13 cellular contexts compared by ENCODE assay signal in the genomic region with DNA sequence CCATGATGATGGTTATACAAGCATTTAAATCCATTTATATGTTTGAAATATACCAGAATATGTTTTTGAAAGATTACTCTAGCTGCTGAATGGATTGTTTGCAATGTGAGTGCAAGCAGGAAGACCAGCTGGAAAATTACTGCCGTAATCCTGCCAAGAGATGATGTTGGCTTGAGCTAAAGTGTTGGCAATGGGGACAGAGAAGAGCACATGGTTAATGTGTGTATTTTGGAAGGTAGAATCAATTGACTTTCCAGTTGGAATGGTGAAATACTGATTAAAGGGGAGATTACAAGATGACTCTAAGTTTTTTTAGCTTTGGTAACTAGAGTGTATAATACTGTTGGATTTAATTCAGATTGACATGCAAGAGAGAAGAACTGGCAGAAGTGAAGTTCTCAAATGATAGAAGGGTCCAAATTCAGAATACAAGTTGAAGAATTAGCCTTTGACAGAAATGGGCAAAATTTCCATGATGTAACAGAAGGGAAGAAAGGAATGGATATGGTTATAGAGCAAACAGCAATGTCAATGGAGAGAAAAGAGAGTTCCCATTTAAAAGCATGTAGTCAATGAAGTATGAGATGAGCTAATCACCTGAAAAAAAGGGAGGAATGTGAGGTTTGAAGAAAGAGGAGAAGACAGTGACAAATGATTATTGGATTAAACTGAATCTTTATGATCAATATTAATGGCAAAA.
"Had no signal": no experiment of that assay in that cellular context is flagged by ENCODE, and none has a peak within 500 bp of the region (broad histone marks: within the 10 kb centered on the region; RNA-seq: fewer than 3 reads in every experiment).

No MANE protein-coding gene starts in this region.

- H3K9me3 ChIP-seq: body of pancreas, lower lobe of right lung, upper lobe of left lung had no signal

- DNase-seq: activated effector memory CD4-positive, alpha-beta T cell treated with Interleukin-2 at 50 U/mL for 16 hours; activated T-cell treated with anti-CD3 and anti-CD28 coated beads, Interleukin-2, amount 50 U/mL, for 1 hour; body of pancreas; dermis blood vessel endothelial cell; islet precursor cell; lower lobe of right lung; naive thymus-derived CD4-positive, alpha-beta T cell; sigmoid colon; stimulated activated naive CD8-positive, alpha-beta T cell treated with anti-CD3 and anti-CD28 coated beads, Interleukin-15, Interleukin-2, amounts not matched to agents 100 U/mL and 50 U/mL, for 24 hours; T-helper 2 cell; upper lobe of left lung had no signal

- H3K27ac ChIP-seq: body of pancreas, heart left ventricle, lower lobe of right lung, sigmoid colon, upper lobe of left lung had no signal

- H3K36me3 ChIP-seq: heart left ventricle, lower lobe of right lung, sigmoid colon, upper lobe of left lung had no signal

- H3K4me3 ChIP-seq: body of pancreas, heart left ventricle, lower lobe of right lung, sigmoid colon, upper lobe of left lung had no signal

- H3K4me1 ChIP-seq: body of pancreas, heart left ventricle, lower lobe of right lung, upper lobe of left lung had no signal

- H3K27me3 ChIP-seq: body of pancreas, heart left ventricle, sigmoid colon, upper lobe of left lung had no signal

- ATAC-seq: activated CD4-positive, CD25-positive, alpha-beta regulatory T cell treated with anti-CD3 and anti-CD28 coated beads, Interleukin-2, amount 50 U/mL, for 24 hours; body of pancreas; lower lobe of right lung; naive thymus-derived CD4-positive, alpha-beta T cell; stimulated activated naive CD8-positive, alpha-beta T cell treated with anti-CD3 and anti-CD28 coated beads, Interleukin-15, Interleukin-2, amounts not matched to agents 100 U/mL and 50 U/mL, for 24 hours had no signal
